8 cellular contexts compared by ENCODE assay signal in the genomic region with DNA sequence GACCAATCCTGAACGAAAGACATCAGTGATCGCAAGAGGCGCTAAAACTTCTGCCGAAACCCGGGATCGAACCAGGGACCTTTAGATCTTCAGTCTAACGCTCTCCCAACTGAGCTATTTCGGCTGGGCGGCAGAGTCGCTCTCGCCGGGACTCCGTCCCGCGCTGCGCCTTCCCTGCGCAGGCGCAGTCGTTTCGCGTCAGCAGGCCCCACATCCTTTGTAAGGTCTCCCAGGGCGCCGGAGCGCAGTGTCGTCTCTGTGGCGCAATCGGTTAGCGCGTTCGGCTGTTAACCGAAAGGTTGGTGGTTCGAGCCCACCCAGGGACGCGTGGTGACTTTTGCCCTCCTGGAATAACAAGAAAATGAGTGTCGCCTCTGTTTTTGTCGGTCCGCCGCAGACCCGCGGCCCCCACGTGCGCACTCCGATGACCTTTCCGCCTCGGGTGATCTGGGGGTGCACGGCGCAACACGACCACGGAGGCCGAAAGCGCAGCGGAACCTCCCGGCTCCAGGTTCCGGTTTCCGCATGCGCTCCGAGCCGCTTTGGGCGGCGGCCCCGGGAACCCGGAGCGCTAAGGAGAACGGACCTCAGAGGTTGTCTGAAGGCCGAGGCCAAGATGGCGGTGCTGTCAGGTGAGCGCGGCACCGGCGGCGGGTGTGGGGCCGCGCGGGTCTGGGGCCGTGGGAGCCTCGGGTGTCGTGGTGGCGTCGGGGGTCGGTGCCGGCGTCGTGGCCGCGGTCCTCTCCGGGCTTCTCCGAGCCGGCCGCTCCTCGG. TPM values are rescaled to one million over a fixed set of nuclear protein-coding genes. Genes with fewer than 3 reads are reported as not detected.
DNase-seq lines count a peak whose midpoint lies in the region; ATAC-seq and TF ChIP-seq lines count a peak whose summit lies in the region.

A gene (plus strand): TSS at position 597 of the 774 bp plus-strand sequence. CDS start 20 bp downstream, at position 617.

- peak within 1 kb of the TSS; percentile 62 for H3K27ac ChIP-seq in SU-DHL-6 (ENCODE audit: low read depth, low read length)
- H3K27ac ChIP-seq in parathyroid adenoma, result peak within 1 kb of the TSS; percentile 83
- peak within 1 kb of the TSS; percentile 84 to 90 for H3K27ac ChIP-seq in tibial artery

- H2AFZ ChIP-seq in SU-DHL-6 (ENCODE audit: low read depth, low read length, severe bottlenecking) (peak within 1 kb of the TSS; percentile 62), parathyroid adenoma (peak within 1 kb of the TSS; percentile 87)

- H3K36me3 Mint-ChIP-seq in activated naive CD8-positive, alpha-beta T cell treated with anti-CD3 and anti-CD28 coated beads for 36 hours, result peaks cover 9% of the 10 kb centered on the region

- H3K4me2 ChIP-seq in SU-DHL-6 (ENCODE audit: low read depth, low read length, poor library complexity, severe bottlenecking) (peak within 1 kb of the TSS; percentile 83), parathyroid adenoma (ENCODE audit: low read length) (peak within 1 kb of the TSS; percentile 71)

- TF ChIP-seq CTCF in GM12873 (IDR thresholded peaks at IDR 0.05; ENCODE audit: insufficient read depth, low read depth, low read length, missing control alignments) (peak; percentile 35), SU-DHL-6 (IDR thresholded peaks at IDR 0.05; ENCODE audit: insufficient read depth, low read length, poor library complexity, severe bottlenecking) (no peak), parathyroid adenoma (IDR thresholded peaks at IDR 0.05) (no peak), tibial artery (IDR thresholded peaks at IDR 0.05) (peak; percentile 7 to 67)

- H3K79me2 ChIP-seq in SU-DHL-6 (ENCODE audit: insufficient read depth, low read length) (peaks cover 13% of the 10 kb centered on the region), parathyroid adenoma (peaks cover 22% of the 10 kb centered on the region)

- no peaks in the 10 kb centered on the region for H3K9me2 ChIP-seq in SU-DHL-6 (replicated peaks; ENCODE audit: insufficient read depth, low read length)

- no peaks in the 10 kb centered on the region for H3F3A ChIP-seq in SU-DHL-6 (ENCODE audit: insufficient read depth)

- H3K9me3 ChIP-seq in SU-DHL-6 (ENCODE audit: insufficient read depth, low read length), result no peaks in the 10 kb centered on the region
- H3K9me3 ChIP-seq in parathyroid adenoma (ENCODE audit: control insufficient read depth, low read length), result no peaks in the 10 kb centered on the region
- no peaks in the 10 kb centered on the region for H3K9me3 ChIP-seq in tibial artery

- DNase-seq in NCI-H1417 (lab: John Stamatoyannopoulos, UW) (peak; percentile 93 to 97 (median 97)), Right ventricle myocardium inferior (ENCODE audit: missing footprints) (peak; percentile 93), tibial artery (peak; percentile 87 to 93)
- peak; percentile 92 for DNase-seq in activated naive CD8-positive, alpha-beta T cell treated with anti-CD3 and anti-CD28 coated beads for 36 hours

- peak within 1 kb of the TSS; percentile 81 for H3K4me3 ChIP-seq in SU-DHL-6 (ENCODE audit: insufficient read depth, low read length, poor library complexity, severe bottlenecking)
- H3K4me3 ChIP-seq in parathyroid adenoma (ENCODE audit: low read depth, low read length), result peak within 1 kb of the TSS; percentile 83
- peak within 1 kb of the TSS; percentile 89 to 92 for H3K4me3 ChIP-seq in tibial artery

- ATAC-seq in HG02759 (IDR thresholded peaks at IDR 0.05; ENCODE audit: unreplicated experiment), result peak; percentile 82
- peak; percentile 90 for ATAC-seq in Right ventricle myocardium inferior

- intact Hi-C loops in Right ventricle myocardium inferior (cut with DNase I) (loop anchor here (1.0 to 10.0 kb wide), 5 partner anchors 24 to 359 kb away; a partner anchor contains a TSS), tibial artery (cut with DNase I; ENCODE audit: low total_unique reads) (no loop called here)

- H3K27ac Mint-ChIP-seq in activated naive CD8-positive, alpha-beta T cell treated with anti-CD3 and anti-CD28 coated beads for 36 hours, result peak within 1 kb of the TSS; percentile 98

- H3K4me3 Mint-ChIP-seq in activated naive CD8-positive, alpha-beta T cell treated with anti-CD3 and anti-CD28 coated beads for 36 hours, result peak within 1 kb of the TSS; percentile 82

- H3K27me3 ChIP-seq in SU-DHL-6 (ENCODE audit: low read length) (no peaks in the 10 kb centered on the region), parathyroid adenoma (ENCODE audit: control insufficient read depth, insufficient read depth, low read length) (no peaks in the 10 kb centered on the region), tibial artery (no peaks in the 10 kb centered on the region)

- H3K4me1 Mint-ChIP-seq in activated naive CD8-positive, alpha-beta T cell treated with anti-CD3 and anti-CD28 coated beads for 36 hours, result peaks cover 13% of the 10 kb centered on the region

- peaks cover 9% of the 10 kb centered on the region for H3K27me3 Mint-ChIP-seq in activated naive CD8-positive, alpha-beta T cell treated with anti-CD3 and anti-CD28 coated beads for 36 hours

- H3K9ac ChIP-seq in SU-DHL-6 (ENCODE audit: low read length) (peak within 1 kb of the TSS; percentile 85), parathyroid adenoma (peak within 1 kb of the TSS; percentile 75)

- H3K4me1 ChIP-seq in parathyroid adenoma (peaks cover 4% of the 10 kb centered on the region), tibial artery (peaks cover 0 to 28% (median 21%) of the 10 kb centered on the region in 4 donors)

- H3K36me3 ChIP-seq in SU-DHL-6 (ENCODE audit: low read length) (no peaks in the 10 kb centered on the region), parathyroid adenoma (ENCODE audit: control insufficient read depth, insufficient read depth, low read length) (no peaks in the 10 kb centered on the region), tibial artery (peaks cover 4 to 26% (median 8%) of the 10 kb centered on the region in 3 donors)

- no peaks in the 10 kb centered on the region for H4K20me1 ChIP-seq in SU-DHL-6 (ENCODE audit: low read depth, low read length)

- peaks cover 2% of the 10 kb centered on the region for H3K9me3 Mint-ChIP-seq in activated naive CD8-positive, alpha-beta T cell treated with anti-CD3 and anti-CD28 coated beads for 36 hours

RNA-seq across cellular contexts. Expression of the gene that starts here (rescaled TPM):
- total RNA-seq in activated naive CD8-positive, alpha-beta T cell treated with anti-CD3 and anti-CD28 coated beads for 36 hours, result 100 to 1,000 TPM in 1 of 2 experiments, 10 to 100 TPM in 1; 98.7 to 101 TPM
- total RNA-seq in Right ventricle myocardium inferior, result 443 TPM

Comparison
In these comparisons a context has a peak if more than half of its experiments do, and no peak if none do; other contexts are left out.
1. Peak in every context shown above with its lines: DNase-seq, ATAC-seq, H3K4me3 ChIP-seq and H3K27ac ChIP-seq.
2. CTCF ChIP-seq: peak in GM12873 (single experiment) and tibial artery (2 of 2); none in SU-DHL-6 (single experiment) and parathyroid adenoma (single experiment).